ENCODE assay signal across 8 cellular contexts in genomic region chr22:30386960-30387848, GRCh38. TPM values are rescaled to one million over a fixed set of nuclear protein-coding genes. Genes with fewer than 3 reads are reported as not detected.
DNase-seq lines count a peak whose midpoint lies in the region; ATAC-seq and TF ChIP-seq lines count a peak whose summit lies in the region.

Gene RNF215, minus strand, starts transcription at chr22:30387411. Its CDS starts 98 bp downstream, at chr22:30387313.

- no peaks in the 10 kb centered on the region for H3K36me3 ChIP-seq in kidney epithelial cell (ENCODE audit: control insufficient read depth, insufficient read depth, low read length)

- ATAC-seq in HG02938 (IDR thresholded peaks at IDR 0.05; ENCODE audit: unreplicated experiment) = peak; percentile 66

- peak; percentile 74 for TF ChIP-seq CTCF in kidney epithelial cell (IDR thresholded peaks at IDR 0.05; ENCODE audit: insufficient read depth, low read length, poor library complexity, severe bottlenecking)

- H3K27me3 ChIP-seq in kidney epithelial cell (ENCODE audit: control insufficient read depth, insufficient read depth, low read length) = no peaks in the 10 kb centered on the region

- peak within 1 kb of the TSS; percentile 60 for H3K4me3 ChIP-seq in kidney epithelial cell (ENCODE audit: low read depth, low read length)

- DNase-seq in NCI-H1417 (lab: John Stamatoyannopoulos, UW) = peak; percentile 69 to 77 (median 71)
- no peak for DNase-seq in NCI-H1417 treated with DMSO at 0.1 percent for 48 hours (lab: John Stamatoyannopoulos, UW)
- peak; percentile 67 for DNase-seq in NCI-H2196 (lab: John Stamatoyannopoulos, UW; ENCODE audit: unreplicated experiment)
- peak; percentile 69 for DNase-seq in activated CD4-positive, alpha-beta T cell treated with anti-CD3 and anti-CD28 coated beads for 1 hour
- DNase-seq in cerebellum (ENCODE audit: low spot score) = peak; percentile 98
- no peak for DNase-seq in kidney epithelial cell (ENCODE audit: low read depth)
- DNase-seq in stimulated activated CD4-positive, alpha-beta T cell treated with anti-CD3 and anti-CD28 coated beads, Interleukin-15, amount 100 ng/mL, for 48 hours (ENCODE audit: low read depth in 2 of 2) = peak; percentile 58 to 76

RNA-seq across cellular contexts. Expression of gene RNF215, which starts in this region (rescaled TPM):
- total RNA-seq in cerebellum (14.2 TPM), kidney epithelial cell (26.9 and 34.2 TPM in 2 replicates)

Comparison
In these comparisons a context has a peak if more than half of its experiments do, and no peak if none do; other contexts are left out.
1. DNase-seq: peak in NCI-H1417 (3 of 3), NCI-H2196 (single experiment), activated CD4-positive, alpha-beta T cell treated with anti-CD3 and anti-CD28 coated beads for 1 hour (single experiment), cerebellum (single experiment) and stimulated activated CD4-positive, alpha-beta T cell treated with anti-CD3 and anti-CD28 coated beads, Interleukin-15, amount 100 ng/mL, for 48 hours (2 of 2); none in NCI-H1417 treated with DMSO at 0.1 percent for 48 hours (single experiment) and kidney epithelial cell (single experiment).